ENCODE assay signal across 10 cellular contexts in the genomic region with DNA sequence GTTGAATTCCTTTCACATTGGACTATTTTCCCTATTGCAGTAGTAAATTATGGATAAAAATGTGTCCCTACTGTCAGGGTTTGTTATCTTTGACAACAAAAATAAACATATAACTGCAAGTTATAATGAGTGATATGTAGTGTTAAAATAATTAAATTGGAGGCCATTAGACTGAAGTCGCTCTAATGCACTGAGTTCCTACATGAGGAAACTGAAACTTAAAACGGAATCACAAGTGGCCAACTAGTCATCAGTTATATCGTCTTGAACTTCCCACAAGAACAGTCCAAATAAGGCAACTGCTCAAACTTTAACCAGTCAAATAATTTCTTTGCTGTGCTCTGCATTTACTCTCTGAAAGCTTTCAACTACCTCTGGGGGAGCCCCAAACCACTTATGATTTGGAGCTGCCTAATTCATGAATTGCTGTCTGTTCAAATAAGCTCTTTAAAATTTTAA. TPM values are rescaled to one million over a fixed set of nuclear protein-coding genes. Genes with fewer than 3 reads are reported as not detected.
DNase-seq lines count a peak whose midpoint lies in the region; ATAC-seq and FAIRE-seq lines count a peak whose summit lies in the region.
"Had no signal": no experiment of that assay in that cellular context is flagged by ENCODE, and none has a peak within 500 bp of the region (broad histone marks: within the 10 kb centered on the region; RNA-seq: fewer than 3 reads in every experiment).

No MANE protein-coding gene starts in this region.

- CTCF ChIA-PET in activated CD8-positive, alpha-beta memory T cell treated with anti-CD3 and anti-CD28 coated beads, Interleukin-2, amount 10 ng/mL, durations not matched to agents 7 days and 5 days (lab: Charles Lee): interaction anchor here (1.0 to 3.2 kb wide), 3 partner anchors 10 to 65 kb away, joined by 4 to 13 read pairs (median 5); a partner anchor contains a TSS

- H3K27me3 Mint-ChIP-seq in activated CD8-positive, alpha-beta memory T cell treated with anti-CD3 and anti-CD28 coated beads, Interleukin-2, amount 10 ng/mL, durations not matched to agents 7 days and 5 days: no peaks in the 10 kb centered on the region
- no peaks in the 10 kb centered on the region for H3K27me3 Mint-ChIP-seq in effector memory CD8-positive, alpha-beta T cell

- peaks cover 57% of the 10 kb centered on the region for H3K4me1 Mint-ChIP-seq in activated CD8-positive, alpha-beta memory T cell treated with anti-CD3 and anti-CD28 coated beads, Interleukin-2, amount 10 ng/mL, durations not matched to agents 7 days and 5 days
- peaks cover 8 to 22% of the 10 kb centered on the region in 2 donors for H3K4me1 Mint-ChIP-seq in effector memory CD8-positive, alpha-beta T cell (ENCODE audit: low read depth in 2 of 2)

- DNase-seq in activated CD8-positive, alpha-beta memory T cell treated with anti-CD3 and anti-CD28 coated beads, Interleukin-2, amount 10 ng/mL, durations not matched to agents 7 days and 5 days: peak; percentile 63
- no peak for DNase-seq in activated CD8-positive, alpha-beta memory T cell treated with anti-CD3 and anti-CD28 coated beads for 24 hours
- peak; percentile 89 for DNase-seq in MV-4-11 (lab: John Stamatoyannopoulos, UW)
- DNase-seq in effector memory CD8-positive, alpha-beta T cell: peak in 1 of 3 experiments; percentile 4
- DNase-seq in superior temporal gyrus (ENCODE audit: extremely low spot score): peak; percentile 18
- DNase-seq in activated gamma-delta T cell treated with Interleukin-2 at 50 U/mL for 16 hours: no peak
- no peak for DNase-seq in RCC 7860 (ENCODE audit: low spot score)
- no peak for DNase-seq in cerebellar cortex (ENCODE audit: low spot score)
- DNase-seq: NCI-H1694 treated with DMSO at 0.1 percent for 48 hours had no signal

- peak overlapping the region; percentile 97 for H3K27ac Mint-ChIP-seq in activated CD8-positive, alpha-beta memory T cell treated with anti-CD3 and anti-CD28 coated beads, Interleukin-2, amount 10 ng/mL, durations not matched to agents 7 days and 5 days
- peak overlapping the region; percentile 82 to 84 for H3K27ac Mint-ChIP-seq in effector memory CD8-positive, alpha-beta T cell

- H3K4me3 Mint-ChIP-seq in activated CD8-positive, alpha-beta memory T cell treated with anti-CD3 and anti-CD28 coated beads, Interleukin-2, amount 10 ng/mL, durations not matched to agents 7 days and 5 days: peak overlapping the region; percentile 55
- H3K4me3 Mint-ChIP-seq in effector memory CD8-positive, alpha-beta T cell: peak overlapping the region in 1 of 2 donors; percentile 31

- H3K9me3 Mint-ChIP-seq in activated CD8-positive, alpha-beta memory T cell treated with anti-CD3 and anti-CD28 coated beads, Interleukin-2, amount 10 ng/mL, durations not matched to agents 7 days and 5 days (ENCODE audit: low read depth): no peaks in the 10 kb centered on the region
- no peaks in the 10 kb centered on the region for H3K9me3 Mint-ChIP-seq in effector memory CD8-positive, alpha-beta T cell

- H3K36me3 Mint-ChIP-seq in activated CD8-positive, alpha-beta memory T cell treated with anti-CD3 and anti-CD28 coated beads, Interleukin-2, amount 10 ng/mL, durations not matched to agents 7 days and 5 days: peaks cover 5% of the 10 kb centered on the region
- H3K36me3 Mint-ChIP-seq in effector memory CD8-positive, alpha-beta T cell (ENCODE audit: insufficient read depth): peaks cover 8% of the 10 kb centered on the region

- no peak for FAIRE-seq in RCC 7860 (lab: Jason Lieb, UNC)

- ATAC-seq in activated CD8-positive, alpha-beta memory T cell treated with anti-CD3 and anti-CD28 coated beads, Interleukin-2, amount 10 ng/mL, durations not matched to agents 7 days and 5 days: peak; percentile 76
- ATAC-seq in effector memory CD8-positive, alpha-beta T cell (replicated peaks): peak; percentile 16
- ATAC-seq: gastroesophageal sphincter had no signal

RNA-seq across cellular contexts. Expression of a gene that starts 2.1 kb away (rescaled TPM):
- total RNA-seq in activated CD8-positive, alpha-beta memory T cell treated with anti-CD3 and anti-CD28 coated beads, Interleukin-2, amount 10 ng/mL, durations not matched to agents 7 days and 5 days: 10 to 100 TPM; 11.8 to 12.1 TPM

RNA-seq across cellular contexts. Expression of a gene that starts 7.0 kb away (rescaled TPM):
- 10 to 100 TPM; 36.4 to 44.1 TPM for total RNA-seq in activated CD8-positive, alpha-beta memory T cell treated with anti-CD3 and anti-CD28 coated beads, Interleukin-2, amount 10 ng/mL, durations not matched to agents 7 days and 5 days

RNA-seq across cellular contexts. Expression of a gene that starts 51.4 kb away (rescaled TPM):
- not detected for total RNA-seq in activated CD8-positive, alpha-beta memory T cell treated with anti-CD3 and anti-CD28 coated beads, Interleukin-2, amount 10 ng/mL, durations not matched to agents 7 days and 5 days
- total RNA-seq: gastroesophageal sphincter had no signal

Comparison
In these comparisons a context has a peak if more than half of its experiments do, and no peak if none do; other contexts are left out.
1. DNase-seq: peak in activated CD8-positive, alpha-beta memory T cell treated with anti-CD3 and anti-CD28 coated beads, Interleukin-2, amount 10 ng/mL, durations not matched to agents 7 days and 5 days (single experiment), MV-4-11 (single experiment) and superior temporal gyrus (single experiment); none in activated CD8-positive, alpha-beta memory T cell treated with anti-CD3 and anti-CD28 coated beads for 24 hours (single experiment), activated gamma-delta T cell treated with Interleukin-2 at 50 U/mL for 16 hours (single experiment), RCC 7860 (single experiment) and cerebellar cortex (single experiment).